ENCODE assay signal across 9 cellular contexts in genomic region chr4:118034061-118034785, GRCh38. TPM values are rescaled to one million over a fixed set of nuclear protein-coding genes. Genes with fewer than 3 reads are reported as not detected.
DNase-seq lines count a peak whose midpoint lies in the region; ATAC-seq and TF ChIP-seq lines count a peak whose summit lies in the region.
"Had no signal": no experiment of that assay in that cellular context is flagged by ENCODE, and none has a peak within 500 bp of the region (broad histone marks: within the 10 kb centered on the region; RNA-seq: fewer than 3 reads in every experiment).

Gene NDST3, plus strand, starts transcription at chr4:118034486. Its CDS starts 19,425 bp downstream, at chr4:118053911.

- TF ChIP-seq RAD21 in liver (IDR thresholded peaks at IDR 0.05) = peak; percentile 80 to 85

- H3K9me3 ChIP-seq in colonic mucosa = no peaks in the 10 kb centered on the region
- no peaks in the 10 kb centered on the region for H3K9me3 ChIP-seq in liver (ENCODE audit: control insufficient read depth in 4 of 4, low read length in 3 of 4)
- no peaks in the 10 kb centered on the region for H3K9me3 ChIP-seq in thyroid gland

- intact Hi-C loops in colonic mucosa (cut with DNase I) = no loop called here
- intact Hi-C loops in thyroid gland (cut with DNase I) = no loop called here

- H3K4me2 ChIP-seq in KMS-11 = peak within 1 kb of the TSS; percentile 41

- peak; percentile 56 for TF ChIP-seq CTCF in KMS-11 (conservative IDR thresholded peaks at IDR 0.05; ENCODE audit: low read depth, low read length)
- no peak for TF ChIP-seq CTCF in colonic mucosa (IDR thresholded peaks at IDR 0.05)
- peak; percentile 34 for TF ChIP-seq CTCF in liver (IDR thresholded peaks at IDR 0.05; ENCODE audit: low read depth, low read length, missing input control)
- TF ChIP-seq CTCF in thyroid gland (IDR thresholded peaks at IDR 0.05) = peak in 3 of 6 experiments; percentile 43 to 47 (median 44)

- DNase-seq in DMS153 (lab: John Stamatoyannopoulos, UW) (peak; percentile 72), RPMI8226 (peak; percentile 34), colonic mucosa (peak; percentile 26), thyroid gland (peak; percentile 78 to 82)

- H3K36me3 ChIP-seq in KMS-11 (ENCODE audit: insufficient read depth) = no peaks in the 10 kb centered on the region
- no peaks in the 10 kb centered on the region for H3K36me3 ChIP-seq in colonic mucosa
- H3K36me3 ChIP-seq in liver (ENCODE audit: control insufficient read depth in 4 of 4, insufficient read depth in 3 of 4, low read depth in 1 of 4, low read length in 3 of 4) = no peaks in the 10 kb centered on the region
- no peaks in the 10 kb centered on the region for H3K36me3 ChIP-seq in thyroid gland

- H3K27me3 ChIP-seq in KMS-11 (ENCODE audit: insufficient read depth, low read depth) (no peaks in the 10 kb centered on the region), colonic mucosa (no peaks in the 10 kb centered on the region), liver (ENCODE audit: control insufficient read depth in 4 of 4, insufficient read depth in 4 of 4, low read length in 3 of 4) (peaks cover 0 to 3% (median 1%) of the 10 kb centered on the region in 4 donors), thyroid gland (no peaks in the 10 kb centered on the region)

- H3K9ac ChIP-seq in KMS-11 (no peak within 1 kb of the TSS), colonic mucosa (ENCODE audit: low read depth in 2 of 2, low read length in 2 of 2) (peak within 1 kb of the TSS in 1 of 2 donors; percentile 43), liver (ENCODE audit: low read depth in 1 of 2, low read length in 2 of 2) (no peak within 1 kb of the TSS)

- H3K4me3 ChIP-seq in KMS-11 (IDR thresholded peaks at IDR 0.05; ENCODE audit: insufficient read depth, low read depth, low read length) (no peak within 1 kb of the TSS), colonic mucosa (peak within 1 kb of the TSS; percentile 42), liver (ENCODE audit: low read depth in 1 of 3, low read length in 3 of 3) (peak within 1 kb of the TSS in 2 of 3 donors; percentile 46 to 49), thyroid gland (replicated peaks in 1 of 3) (peak within 1 kb of the TSS in 1 of 3 donors; percentile 37)

- H3K4me1 ChIP-seq in KMS-11 (ENCODE audit: low read depth, poor library complexity, severe bottlenecking) = no peaks in the 10 kb centered on the region
- no peaks in the 10 kb centered on the region for H3K4me1 ChIP-seq in colonic mucosa
- peaks cover 0 to 12% (median 9%) of the 10 kb centered on the region in 4 donors for H3K4me1 ChIP-seq in liver (ENCODE audit: control insufficient read depth in 4 of 4, insufficient read depth in 4 of 4, low read length in 3 of 4)
- H3K4me1 ChIP-seq in thyroid gland = peaks cover 0 to 4% of the 10 kb centered on the region in 2 donors

- peak within 1 kb of the TSS; percentile 44; the same call in 1 of the 2 replicates for H2AFZ ChIP-seq in KMS-11 (ENCODE audit: low read depth)

- 25% methylated on average over 11 of the region's 11 CpGs for WGBS in liver
- 14 to 15% methylated on average over 11 of the region's 11 CpGs for WGBS in thyroid gland, 2 donors

- no peak for TF ChIP-seq POLR2A in thyroid gland (IDR thresholded peaks at IDR 0.05)

- H3K79me2 ChIP-seq in KMS-11 (ENCODE audit: insufficient read depth, low read depth) = no peaks in the 10 kb centered on the region

- peak; percentile 71 for ATAC-seq in GM19467 (IDR thresholded peaks at IDR 0.05; ENCODE audit: unreplicated experiment)
- ATAC-seq in GM21381 (IDR thresholded peaks at IDR 0.05; ENCODE audit: unreplicated experiment) = no peak

- H3K27ac ChIP-seq in KMS-11 (no peak within 1 kb of the TSS), colonic mucosa (no peak within 1 kb of the TSS), liver (ENCODE audit: low read depth in 1 of 2, low read length in 2 of 2) (no peak within 1 kb of the TSS), thyroid gland (no peak within 1 kb of the TSS)

- no peaks in the 10 kb centered on the region for H4K20me1 ChIP-seq in KMS-11 (ENCODE audit: insufficient read depth)

TF ChIP-seq in liver, 16 proteins besides CTCF, POLR2A, EP300 and RAD21:
- no peak for TF ChIP-seq TAF1 (conservative IDR thresholded peaks at IDR 0.05)
- no peak for TF ChIP-seq GABPA (IDR thresholded peaks at IDR 0.05 in 1 of 2, conservative IDR thresholded peaks at IDR 0.05 in 1 of 2)

RNA-seq across cellular contexts. Expression of gene NDST3, which starts in this region (rescaled TPM):
- not detected for total RNA-seq in colonic mucosa
- 1 to 10 TPM; 2.1 to 2.8 TPM for total RNA-seq in liver
- under 1 TPM; 0.36 to 0.66 TPM for polyA plus RNA-seq in liver
- 1 to 10 TPM in 1 of 4 donors, under 1 TPM in 3; 0.11 to 2.4 (median 0.71) TPM for total RNA-seq in thyroid gland
- total RNA-seq: activated naive CD4-positive, alpha-beta T cell treated with anti-CD3 and anti-CD28 coated beads, Interleukin-2, amount 50 U/mL, for 72 hours had no signal

Comparison
In these comparisons a context has a peak if more than half of its experiments do, and no peak if none do; other contexts are left out.
1. Peak in DNase-seq and H3K4me3 ChIP-seq in colonic mucosa; RNA of the gene not detected or under 1 TPM.
2. DNase-seq: peak in every context shown above with its lines; median percentile 80 in thyroid gland; 72 in DMS153; 34 in RPMI8226; 26 in colonic mucosa.